ENCODE assay signal across 8 cellular contexts in the genomic region with DNA sequence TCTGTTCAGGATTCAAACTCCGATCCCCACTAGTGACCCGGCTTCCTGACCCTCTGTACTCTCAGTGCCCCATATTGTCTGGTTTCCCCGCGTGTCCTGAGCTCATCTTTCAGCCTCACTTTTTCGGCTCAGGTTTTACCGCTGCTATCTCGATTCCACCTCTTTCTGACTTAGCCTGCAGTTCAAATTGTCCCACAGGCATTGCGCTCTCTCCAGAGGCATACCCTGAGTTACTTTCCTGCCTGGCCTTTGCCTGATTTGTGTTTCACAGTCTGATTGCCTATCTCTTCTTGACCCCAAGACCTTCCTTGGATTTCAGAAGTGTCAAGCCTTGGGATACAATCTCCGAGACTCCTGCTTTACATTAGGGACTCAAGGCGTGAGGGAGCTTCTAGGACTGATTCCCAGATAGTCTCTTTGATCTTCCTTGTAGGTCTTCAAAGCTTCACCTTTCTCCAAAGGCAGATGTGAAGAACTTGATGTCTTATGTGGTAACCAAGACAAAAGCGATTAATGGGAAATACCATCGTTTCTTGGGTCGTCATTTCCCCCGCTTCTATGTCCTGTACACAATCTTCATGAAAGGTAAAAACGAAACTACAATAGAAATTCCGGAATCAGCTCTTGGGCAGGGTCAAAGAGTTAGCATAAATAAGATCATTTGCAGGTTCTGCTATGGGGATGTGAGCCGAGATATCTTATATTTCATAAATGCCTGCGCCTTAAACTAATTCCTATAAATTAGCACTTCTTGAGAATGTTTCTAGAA. TPM values are rescaled to one million over a fixed set of nuclear protein-coding genes. Genes with fewer than 3 reads are reported as not detected.
DNase-seq lines count a peak whose midpoint lies in the region; ATAC-seq and TF ChIP-seq lines count a peak whose summit lies in the region.

No MANE protein-coding gene starts in this region.

- DNase-seq in right atrium auricular region (ENCODE audit: low spot score) (no peak), Right ventricle myocardium inferior (ENCODE audit: missing footprints) (no peak), NCI-H345 treated with DMSO at 0.1 percent for 48 hours (lab: John Stamatoyannopoulos, UW; ENCODE audit: unreplicated experiment) (no peak)
- DNase-seq in activated T-helper 2 cell treated with anti-CD3 and anti-CD28 coated beads, Interferon-gamma antibody, Interleukin-2, Interleukin-4, amounts not matched to agents 10 μg/mL and 5 μg/mL and 100 μg/mL, durations not matched to agents 14 hours and 24 hours and 36 hours (ENCODE audit: low spot score): no peak
- peak; percentile 19 for DNase-seq in stimulated activated naive CD8-positive, alpha-beta T cell treated with anti-CD3 and anti-CD28 coated beads, Interleukin-15, Interleukin-2, amounts not matched to agents 100 U/mL and 50 U/mL, for 24 hours
- no peak for DNase-seq in stimulated activated CD4-positive, alpha-beta T cell treated with anti-CD3 and anti-CD28 coated beads, Interleukin-4, amount 100 ng/mL, for 1 hour

- H3K4me3 Mint-ChIP-seq in activated T-helper 2 cell treated with anti-CD3 and anti-CD28 coated beads, Interferon-gamma antibody, Interleukin-2, Interleukin-4, amounts not matched to agents 10 μg/mL and 5 μg/mL and 100 μg/mL, durations not matched to agents 14 hours and 24 hours and 36 hours (ENCODE audit: low read depth): peak overlapping the region; percentile 92

- H3K27ac Mint-ChIP-seq in activated T-helper 2 cell treated with anti-CD3 and anti-CD28 coated beads, Interferon-gamma antibody, Interleukin-2, Interleukin-4, amounts not matched to agents 10 μg/mL and 5 μg/mL and 100 μg/mL, durations not matched to agents 14 hours and 24 hours and 36 hours: peak overlapping the region; percentile 83

- H3K4me1 Mint-ChIP-seq in activated T-helper 2 cell treated with anti-CD3 and anti-CD28 coated beads, Interferon-gamma antibody, Interleukin-2, Interleukin-4, amounts not matched to agents 10 μg/mL and 5 μg/mL and 100 μg/mL, durations not matched to agents 14 hours and 24 hours and 36 hours (ENCODE audit: low read depth): peaks cover 22% of the 10 kb centered on the region

- no peaks in the 10 kb centered on the region for H3K9me3 Mint-ChIP-seq in activated T-helper 2 cell treated with anti-CD3 and anti-CD28 coated beads, Interferon-gamma antibody, Interleukin-2, Interleukin-4, amounts not matched to agents 10 μg/mL and 5 μg/mL and 100 μg/mL, durations not matched to agents 14 hours and 24 hours and 36 hours

- no peak for ATAC-seq in Right ventricle myocardium inferior
- no peak for ATAC-seq in stimulated activated naive CD8-positive, alpha-beta T cell treated with anti-CD3 and anti-CD28 coated beads, Interleukin-15, Interleukin-2, amounts not matched to agents 100 U/mL and 50 U/mL, for 24 hours
- no peak for ATAC-seq in GM19467 (IDR thresholded peaks at IDR 0.05; ENCODE audit: unreplicated experiment)

- H3K36me3 ChIP-seq in right atrium auricular region: peaks cover 22% of the 10 kb centered on the region

- intact Hi-C loops in Right ventricle myocardium inferior (cut with DNase I): loop anchor here (1.0 to 10.0 kb wide), 4 partner anchors 34 to 906 kb away; a partner anchor contains a TSS
- intact Hi-C loops in activated T-helper 2 cell treated with anti-CD3 and anti-CD28 coated beads, Interferon-gamma antibody, Interleukin-2, Interleukin-4, amounts not matched to agents 10 μg/mL and 5 μg/mL and 100 μg/mL, durations not matched to agents 14 hours and 24 hours and 36 hours (cut with micrococcal nuclease): loop anchor here (1.0 kb wide), 3 partner anchors 23 to 191 kb away; a partner anchor contains a TSS

- H3K27me3 Mint-ChIP-seq in activated T-helper 2 cell treated with anti-CD3 and anti-CD28 coated beads, Interferon-gamma antibody, Interleukin-2, Interleukin-4, amounts not matched to agents 10 μg/mL and 5 μg/mL and 100 μg/mL, durations not matched to agents 14 hours and 24 hours and 36 hours (ENCODE audit: low read depth): no peaks in the 10 kb centered on the region

- no peaks in the 10 kb centered on the region for H3K27me3 ChIP-seq in right atrium auricular region

- TF ChIP-seq CTCF in right atrium auricular region (IDR thresholded peaks at IDR 0.05): no peak

- H3K4me3 ChIP-seq in right atrium auricular region (peak overlapping the region; percentile 72 to 88), iPS-18c (ENCODE audit: insufficient read depth, low read depth, low read length) (peak overlapping the region; percentile 93)

- H3K4me1 ChIP-seq in right atrium auricular region: peaks cover 0 to 20% of the 10 kb centered on the region in 2 donors

- H3K9me3 ChIP-seq in right atrium auricular region (no peaks in the 10 kb centered on the region), iPS-18c (ENCODE audit: control insufficient read depth, insufficient read depth, low read length) (no peaks in the 10 kb centered on the region)

- peak overlapping the region; percentile 96 to 99 for H3K27ac ChIP-seq in right atrium auricular region

- peaks cover 29% of the 10 kb centered on the region for H3K36me3 Mint-ChIP-seq in activated T-helper 2 cell treated with anti-CD3 and anti-CD28 coated beads, Interferon-gamma antibody, Interleukin-2, Interleukin-4, amounts not matched to agents 10 μg/mL and 5 μg/mL and 100 μg/mL, durations not matched to agents 14 hours and 24 hours and 36 hours (ENCODE audit: low read depth)

RNA-seq across cellular contexts. Expression of a gene that starts 0.7 kb away (rescaled TPM):
- total RNA-seq in right atrium auricular region (10 to 100 TPM; 22.8 to 27.2 TPM), Right ventricle myocardium inferior (17.0 TPM)
- total RNA-seq in activated T-helper 2 cell treated with anti-CD3 and anti-CD28 coated beads, Interferon-gamma antibody, Interleukin-2, Interleukin-4, amounts not matched to agents 10 μg/mL and 5 μg/mL and 100 μg/mL, durations not matched to agents 14 hours and 24 hours and 36 hours: 61.0 and 63.1 TPM in 2 replicates

RNA-seq across cellular contexts. Expression of a gene that starts 22.6 kb away (rescaled TPM):
- total RNA-seq in right atrium auricular region (10 to 100 TPM; 25.5 to 40.9 TPM), Right ventricle myocardium inferior (23.7 TPM)
- 56.6 and 62.9 TPM in 2 replicates for total RNA-seq in activated T-helper 2 cell treated with anti-CD3 and anti-CD28 coated beads, Interferon-gamma antibody, Interleukin-2, Interleukin-4, amounts not matched to agents 10 μg/mL and 5 μg/mL and 100 μg/mL, durations not matched to agents 14 hours and 24 hours and 36 hours

RNA-seq across cellular contexts. Expression of a gene that starts 34.6 kb away (rescaled TPM):
- total RNA-seq in right atrium auricular region (10 to 100 TPM; 17.1 to 19.4 TPM), Right ventricle myocardium inferior (25.7 TPM)
- total RNA-seq in activated T-helper 2 cell treated with anti-CD3 and anti-CD28 coated beads, Interferon-gamma antibody, Interleukin-2, Interleukin-4, amounts not matched to agents 10 μg/mL and 5 μg/mL and 100 μg/mL, durations not matched to agents 14 hours and 24 hours and 36 hours: 28.3 and 31.2 TPM in 2 replicates
